In genomic region chr4:90715242-90715641, GRCh38 we compare ENCODE assay signal across 22 cellular contexts.
DNase-seq lines count a peak whose midpoint lies in the region; ATAC-seq, FAIRE-seq and TF ChIP-seq lines count a peak whose summit lies in the region.
"Had no signal": no experiment of that assay in that cellular context is flagged by ENCODE, and none has a peak within 500 bp of the region (broad histone marks: within the 10 kb centered on the region; RNA-seq: fewer than 3 reads in every experiment).

No MANE protein-coding gene starts in this region.

- TF ChIP-seq CTCF in D721Med (IDR thresholded peaks at IDR 0.05; ENCODE audit: insufficient read depth, missing control alignments), result no peak

- no peak for DNase-seq in D721Med (ENCODE audit: insufficient read length, low spot score)
- peak; percentile 87 for DNase-seq in NCI-H82 (lab: John Stamatoyannopoulos, UW)
- no peak for DNase-seq in NCI-H774 (lab: John Stamatoyannopoulos, UW)
- DNase-seq in COLO829 (ENCODE audit: low spot score), result no peak
- DNase-seq: activated CD4-positive, alpha-beta T cell treated with anti-CD3 and anti-CD28 coated beads for 4 hours; anterior cingulate cortex; C1 segment of cervical spinal cord; GM23248; heart left ventricle; left lung; naive thymus-derived CD4-positive, alpha-beta T cell; NCI-H2227 treated with DMSO at 0.1 percent for 48 hours; stimulated activated CD4-positive, alpha-beta T cell treated with anti-CD3 and anti-CD28 coated beads, Interleukin-4, amount 100 ng/mL, for 1 hour; stimulated activated naive CD4-positive, alpha-beta T cell treated with Interleukin-2 at 50 U/mL for 16 hours; T-cell had no signal

- ATAC-seq in GM19328 (IDR thresholded peaks at IDR 0.05; ENCODE audit: unreplicated experiment) (peak; percentile 75), HG02870 (IDR thresholded peaks at IDR 0.05; ENCODE audit: unreplicated experiment) (peak; percentile 93), GM21390 (IDR thresholded peaks at IDR 0.05; ENCODE audit: unreplicated experiment) (no peak), HG03378 (IDR thresholded peaks at IDR 0.05; ENCODE audit: unreplicated experiment) (no peak)
- ATAC-seq: heart left ventricle; left lung; naive thymus-derived CD4-positive, alpha-beta T cell; T-cell had no signal

- peak; percentile 97 for FAIRE-seq in D721Med (lab: Jason Lieb, UNC)
- FAIRE-seq: endothelial cell of umbilical vein, RCC 7860, TTC549 had no signal

Comparison
In these comparisons a context has a peak if more than half of its experiments do, and no peak if none do; other contexts are left out.
1. ATAC-seq: peak in GM19328 (single experiment) and HG02870 (single experiment); none in GM21390 (single experiment) and HG03378 (single experiment).